ENCODE assay signal across 17 cellular contexts in genomic region chr9:125517577-125517976, GRCh38.
DNase-seq lines count a peak whose midpoint lies in the region; ATAC-seq and TF ChIP-seq lines count a peak whose summit lies in the region.
"Had no signal": no experiment of that assay in that cellular context is flagged by ENCODE, and none has a peak within 500 bp of the region (broad histone marks: within the 10 kb centered on the region; RNA-seq: fewer than 3 reads in every experiment).

No MANE protein-coding gene starts in this region.

- H3K4me3 ChIP-seq in NT2/D1 (ENCODE audit: insufficient read length, low read depth) (no peak overlapping the region), endodermal cell (ENCODE audit: low read length) (no peak overlapping the region)
- H3K4me3 ChIP-seq: GM23248, HAP-1 had no signal

- TF ChIP-seq CTCF in endodermal cell (conservative IDR thresholded peaks at IDR 0.05): no peak
- no peak for TF ChIP-seq CTCF in nephron (IDR thresholded peaks at IDR 0.05; ENCODE audit: unreplicated experiment in 3 of 3)

- H3K9me3 ChIP-seq in NT2/D1 (ENCODE audit: insufficient read depth, low read length): no peaks in the 10 kb centered on the region
- H3K9me3 ChIP-seq in endodermal cell (ENCODE audit: control insufficient read depth, low read length): no peaks in the 10 kb centered on the region
- H3K9me3 ChIP-seq: HAP-1 had no signal

- H3K36me3 Mint-ChIP-seq in endodermal cell (ENCODE audit: low read depth): peaks cover 4% of the 10 kb centered on the region
- no peaks in the 10 kb centered on the region for H3K36me3 Mint-ChIP-seq in nephron (ENCODE audit: low read depth)

- ATAC-seq in stimulated activated naive CD8-positive, alpha-beta T cell treated with anti-CD3 and anti-CD28 coated beads, Interleukin-15, amount 100 ng/mL, for 72 hours: no peak

- H3K4me1 ChIP-seq in NT2/D1 (ENCODE audit: insufficient read depth, insufficient read length) (peaks cover 4% of the 10 kb centered on the region), endodermal cell (ENCODE audit: control insufficient read depth, insufficient read depth, low read length) (peaks cover 21% of the 10 kb centered on the region)

- H3K27me3 ChIP-seq in NT2/D1 (ENCODE audit: insufficient read depth, insufficient read length) (no peaks in the 10 kb centered on the region), endodermal cell (ENCODE audit: control insufficient read depth, insufficient read depth, low read length, poor library complexity, severe bottlenecking) (no peaks in the 10 kb centered on the region)

- H3K9me3 Mint-ChIP-seq in endodermal cell (no peaks in the 10 kb centered on the region), nephron (no peaks in the 10 kb centered on the region)
- H3K9me3 Mint-ChIP-seq in stimulated activated naive CD8-positive, alpha-beta T cell treated with anti-CD3 and anti-CD28 coated beads, Interleukin-15, amount 100 ng/mL, for 72 hours: no peaks in the 10 kb centered on the region
- H3K9me3 Mint-ChIP-seq: CD4-positive, alpha-beta memory T cell; HFFc6 had no signal

- 67 to 83% methylated on average over 1 to 4 of the region's 4 CpGs for WGBS in endodermal cell (ENCODE audit: insufficient coverage in 1 of 2, insufficient read length in 1 of 2), 2 experiments

- H3K36me3 ChIP-seq in NT2/D1 (ENCODE audit: insufficient read depth, insufficient read length, low read length) (peaks cover 10% of the 10 kb centered on the region), endodermal cell (ENCODE audit: control insufficient read depth, insufficient read depth, low read length) (peaks cover 11% of the 10 kb centered on the region)
- H3K36me3 ChIP-seq: HAP-1 had no signal

- H3K4me1 Mint-ChIP-seq in endodermal cell: peaks cover 53% of the 10 kb centered on the region
- peaks cover 55% of the 10 kb centered on the region for H3K4me1 Mint-ChIP-seq in nephron
- peaks cover 37% of the 10 kb centered on the region for H3K4me1 Mint-ChIP-seq in stimulated activated naive CD8-positive, alpha-beta T cell treated with anti-CD3 and anti-CD28 coated beads, Interleukin-15, amount 100 ng/mL, for 72 hours

- H3K27me3 Mint-ChIP-seq in endodermal cell (ENCODE audit: insufficient read depth) (no peaks in the 10 kb centered on the region), nephron (ENCODE audit: low read depth) (no peaks in the 10 kb centered on the region)
- no peaks in the 10 kb centered on the region for H3K27me3 Mint-ChIP-seq in stimulated activated naive CD8-positive, alpha-beta T cell treated with anti-CD3 and anti-CD28 coated beads, Interleukin-15, amount 100 ng/mL, for 72 hours
- H3K27me3 Mint-ChIP-seq: CD4-positive, alpha-beta memory T cell had no signal

- H3K27ac Mint-ChIP-seq in endodermal cell (peak overlapping the region; percentile 38), nephron (peak overlapping the region; percentile 25 to 73 (median 36))
- no peak overlapping the region for H3K27ac Mint-ChIP-seq in stimulated activated naive CD8-positive, alpha-beta T cell treated with anti-CD3 and anti-CD28 coated beads, Interleukin-15, amount 100 ng/mL, for 72 hours
- H3K27ac Mint-ChIP-seq: HFFc6 had no signal

- peak; percentile 44 for DNase-seq in NT2/D1 (ENCODE audit: low read depth, low spot score)
- no peak for DNase-seq in endodermal cell
- no peak for DNase-seq in NCI-H524 treated with DMSO at 0.1 percent for 48 hours (lab: John Stamatoyannopoulos, UW)
- DNase-seq in activated effector memory CD4-positive, alpha-beta T cell treated with Interleukin-2 at 50 U/mL for 16 hours: no peak
- no peak for DNase-seq in stimulated activated naive CD8-positive, alpha-beta T cell treated with anti-CD3 and anti-CD28 coated beads, Interleukin-15, amount 100 ng/mL, for 72 hours
- DNase-seq in hepatic stellate cell (ENCODE audit: low spot score): no peak
- DNase-seq: C1 segment of cervical spinal cord; Calu3; CD4-positive, alpha-beta memory T cell; COR-L47; DMS53; DMS79 treated with DMSO at 0.1 percent for 48 hours; GF-D8; GM23248; HFFc6 had no signal

- H3K9ac ChIP-seq in NT2/D1 (ENCODE audit: insufficient read length, low read depth) (no peak overlapping the region), endodermal cell (ENCODE audit: extremely low read depth, low read length, poor library complexity, severe bottlenecking) (no peak overlapping the region)
- H3K9ac ChIP-seq: GM23248 had no signal

- H3K4me3 Mint-ChIP-seq in endodermal cell (no peak overlapping the region), nephron (no peak overlapping the region)
- H3K4me3 Mint-ChIP-seq in stimulated activated naive CD8-positive, alpha-beta T cell treated with anti-CD3 and anti-CD28 coated beads, Interleukin-15, amount 100 ng/mL, for 72 hours: no peak overlapping the region
- H3K4me3 Mint-ChIP-seq: CD4-positive, alpha-beta memory T cell; HFFc6 had no signal

- H3K27ac ChIP-seq in endodermal cell (ENCODE audit: low read depth, low read length): no peak overlapping the region
- H3K27ac ChIP-seq: GM23248 had no signal

Comparison
In these comparisons a context has a peak if more than half of its experiments do, and no peak if none do; other contexts are left out.
1. H3K27ac Mint-ChIP-seq: peak in endodermal cell (single experiment) and nephron (3 of 3); none in stimulated activated naive CD8-positive, alpha-beta T cell treated with anti-CD3 and anti-CD28 coated beads, Interleukin-15, amount 100 ng/mL, for 72 hours (0 of 2).